In genomic region chr3:48186993-48187578, GRCh38 we compare ENCODE assay signal across 8 cellular contexts. TPM values are rescaled to one million over a fixed set of nuclear protein-coding genes. Genes with fewer than 3 reads are reported as not detected.
DNase-seq lines count a peak whose midpoint lies in the region; FAIRE-seq and TF ChIP-seq lines count a peak whose summit lies in the region.

No MANE protein-coding gene starts in this region.

- no peak for TF ChIP-seq CTCF in GM12865 (IDR thresholded peaks at IDR 0.05; ENCODE audit: insufficient read depth, low read depth, low read length, missing control alignments)

- FAIRE-seq in RCC 7860 (lab: Jason Lieb, UNC), result no peak

- peak overlapping the region; percentile 83 for H3K4me3 ChIP-seq in GM12865 (ENCODE audit: low read depth, low read length)

- DNase-seq in GM12865 (ENCODE audit: low read depth) (no peak), RPMI7951 (ENCODE audit: low read depth) (peak; percentile 17), fibroblast of peridontal ligament (ENCODE audit: extremely low read depth) (peak; percentile 36), renal cortical epithelial cell (ENCODE audit: low read depth) (peak; percentile 14), RCC 7860 (ENCODE audit: low spot score) (no peak), NCI-H2029 (lab: John Stamatoyannopoulos, UW) (no peak), CD1c-positive myeloid dendritic cell (ENCODE audit: extremely low spot score) (no peak), NCI-H2081 treated with DMSO at 0.1 percent for 48 hours (lab: John Stamatoyannopoulos, UW) (no peak)

RNA-seq across cellular contexts. Expression of gene CDC25A, which starts 1.1 kb away (rescaled TPM):
- 13.5 and 16.9 TPM in 2 replicates for total RNA-seq in RPMI7951 (2014; rRNA removed; shearing (Covaris generic))
- total RNA-seq in renal cortical epithelial cell, result 3.2 and 7.3 TPM in 2 replicates

RNA-seq across cellular contexts. Expression of gene CAMP, which starts 36.2 kb away (rescaled TPM):
- total RNA-seq in RPMI7951 (2014; rRNA removed; shearing (Covaris generic)), result 0.20 TPM in 1 of 2 replicates, not detected in the other
- 0.25 TPM in 1 of 2 replicates, not detected in the other for total RNA-seq in renal cortical epithelial cell

RNA-seq across cellular contexts. Expression of gene ZNF589, which starts 53.8 kb away (rescaled TPM):
- 2.9 and 3.0 TPM in 2 replicates for total RNA-seq in RPMI7951 (2014; rRNA removed; shearing (Covaris generic))
- total RNA-seq in renal cortical epithelial cell, result 2.3 and 6.6 TPM in 2 replicates

Comparison
In these comparisons a context has a peak if more than half of its experiments do, and no peak if none do; other contexts are left out.
1. DNase-seq: peak in RPMI7951 (single experiment), fibroblast of peridontal ligament (single experiment) and renal cortical epithelial cell (single experiment); none in GM12865 (single experiment), RCC 7860 (single experiment), NCI-H2029 (single experiment), CD1c-positive myeloid dendritic cell (single experiment) and NCI-H2081 treated with DMSO at 0.1 percent for 48 hours (single experiment).